In genomic region chr18:62420513-62421209, GRCh38 we compare ENCODE assay signal across 8 cellular contexts.
DNase-seq lines count a peak whose midpoint lies in the region; ATAC-seq lines count a peak whose summit lies in the region.

No MANE protein-coding gene starts in this region.

- H3K27me3 Mint-ChIP-seq in immature natural killer cell (ENCODE audit: low read depth in 3 of 3) = peaks cover 2 to 8% (median 3%) of the 10 kb centered on the region in 3 donors

- peak overlapping the region; percentile 68 to 87 (median 83) for H3K4me3 Mint-ChIP-seq in immature natural killer cell

- in situ Hi-C loops in G401 (cut with HindIII; ENCODE audit: low sequenced_read_pairs) = no loop called here

- peaks cover 22 to 23% of the 10 kb centered on the region in 2 donors for H3K4me1 Mint-ChIP-seq in immature natural killer cell

- peak; percentile 90 for ATAC-seq in GM18519 (IDR thresholded peaks at IDR 0.05; ENCODE audit: low FRiP score, unreplicated experiment)
- ATAC-seq in HG02970 (IDR thresholded peaks at IDR 0.05; ENCODE audit: low FRiP score, unreplicated experiment) = peak; percentile 90

- peak overlapping the region; percentile 85 to 90 (median 89) for H3K27ac Mint-ChIP-seq in immature natural killer cell

- no peaks in the 10 kb centered on the region for H3K9me3 Mint-ChIP-seq in immature natural killer cell

- H3K36me3 Mint-ChIP-seq in immature natural killer cell = peaks cover 0 to 5% (median 2%) of the 10 kb centered on the region in 3 donors

- DNase-seq in RPMI7951 (ENCODE audit: low read depth) = peak; percentile 82
- peak; percentile 57 for DNase-seq in activated gamma-delta T cell treated with anti-CD3 and anti-CD28 coated beads, Interleukin-2, amount 50 U/mL, for 16 hours (ENCODE audit: low read depth)
- DNase-seq in immature natural killer cell = peak; percentile 59 to 72 (median 67)
- DNase-seq in stimulated activated CD8-positive, alpha-beta memory T cell treated with anti-CD3 and anti-CD28 coated beads, Interleukin-15, amount 100 ng/mL, for 24 hours (ENCODE audit: low read depth) = peak; percentile 11
- no peak for DNase-seq in G401 (ENCODE audit: low spot score)
- DNase-seq in ecto neural progenitor cell (ENCODE audit: low spot score) = no peak

Comparison
In these comparisons a context has a peak if more than half of its experiments do, and no peak if none do; other contexts are left out.
1. DNase-seq: peak in RPMI7951 (single experiment), activated gamma-delta T cell treated with anti-CD3 and anti-CD28 coated beads, Interleukin-2, amount 50 U/mL, for 16 hours (single experiment), immature natural killer cell (3 of 3) and stimulated activated CD8-positive, alpha-beta memory T cell treated with anti-CD3 and anti-CD28 coated beads, Interleukin-15, amount 100 ng/mL, for 24 hours (single experiment); none in G401 (single experiment) and ecto neural progenitor cell (single experiment).